In the genomic region with DNA sequence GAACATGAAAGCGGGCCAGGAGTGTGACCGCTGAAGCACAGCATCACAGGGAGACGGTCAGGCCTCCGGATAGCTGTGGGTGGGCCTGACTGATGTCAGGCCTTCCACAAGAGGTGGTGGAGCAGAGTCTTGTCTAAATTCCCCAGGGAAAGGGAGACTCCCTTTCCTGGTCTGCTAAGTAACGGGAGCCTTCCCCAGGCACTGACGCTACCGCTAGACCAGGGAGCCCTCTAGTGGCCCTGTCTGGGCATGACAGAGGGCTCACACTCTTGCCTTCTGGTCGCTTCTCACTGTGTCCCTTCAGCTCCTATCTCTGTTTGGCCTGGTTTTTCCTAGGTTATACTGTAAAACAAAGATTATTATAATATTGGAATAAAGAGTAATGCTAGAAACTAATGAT, we compare ENCODE assay signal across 8 cellular contexts. TPM values are rescaled to one million over a fixed set of nuclear protein-coding genes. Genes with fewer than 3 reads are reported as not detected.
A peak's percentile ranks its signal among the peaks of the same experiment; 100 is the strongest.
DNase-seq lines count a peak whose midpoint lies in the region; ATAC-seq, FAIRE-seq and TF ChIP-seq lines count a peak whose summit lies in the region.

No MANE protein-coding gene starts in this region.

- peak; percentile 36 to 64 (median 50) for TF ChIP-seq CTCF in pancreas (IDR thresholded peaks at IDR 0.05)

- peak; percentile 12 for DNase-seq in COLO829 (ENCODE audit: low spot score)
- DNase-seq in NCI-H128 (lab: John Stamatoyannopoulos, UW; ENCODE audit: unreplicated experiment): peak; percentile 34
- peak; percentile 7 to 21 for DNase-seq in activated CD4-positive, alpha-beta T cell treated with anti-CD3 and anti-CD28 coated beads, Interleukin-2, amount 50 U/mL, for 24 hours (ENCODE audit: low read depth in 1 of 2, low spot score in 1 of 2)
- peak; percentile 44 to 60 for DNase-seq in erythroblast (lab: John Stamatoyannopoulos, UW)
- DNase-seq in pancreas: peak in 4 of 6 donors; percentile 26 to 80 (median 50)
- DNase-seq in HPDE6-E6E7 (ENCODE audit: extremely low spot score): no peak
- no peak for DNase-seq in DMS79 treated with DMSO at 0.1 percent for 48 hours (lab: John Stamatoyannopoulos, UW)

- H3K27me3 ChIP-seq in pancreas: no peaks in the 10 kb centered on the region

- no peak for ATAC-seq in pancreas
- ATAC-seq in GM19351 (IDR thresholded peaks at IDR 0.05; ENCODE audit: unreplicated experiment): no peak

- H3K4me1 ChIP-seq in pancreas: no peaks in the 10 kb centered on the region

- no peaks in the 10 kb centered on the region for H3K9me3 ChIP-seq in pancreas

- intact Hi-C loops in pancreas (cut with DNase I): no loop called here

- no peak overlapping the region for H3K27ac ChIP-seq in pancreas

- TF ChIP-seq POLR2A in erythroblast (IDR thresholded peaks at IDR 0.05; ENCODE audit: low read length): no peak

- 78 to 81% methylated on average over 8 of the region's 8 CpGs for WGBS in pancreas, 2 donors

- peak overlapping the region in 1 of 4 donors; percentile 14 for H3K4me3 ChIP-seq in pancreas

- H3K36me3 ChIP-seq in pancreas: no peaks in the 10 kb centered on the region

- FAIRE-seq in pancreas (lab: Jason Lieb, UNC): no peak

RNA-seq across cellular contexts. Expression of a gene that starts 36.5 kb away (rescaled TPM):
- total RNA-seq in pancreas: under 1 TPM in 3 of 6 donors, not detected in 3; 0.06 to 0.62 (median 0.06) TPM
- not detected for polyA plus RNA-seq in pancreas

RNA-seq across cellular contexts. Expression of a gene that starts 39.6 kb away (rescaled TPM):
- total RNA-seq in pancreas: 10 to 100 TPM; 11.1 to 14.6 (median 11.7) TPM
- polyA plus RNA-seq in pancreas: 1 to 10 TPM; 4.8 to 7.4 TPM

Comparison
In these comparisons a context has a peak if more than half of its experiments do, and no peak if none do; other contexts are left out.
1. DNase-seq: peak in COLO829 (single experiment), NCI-H128 (single experiment), activated CD4-positive, alpha-beta T cell treated with anti-CD3 and anti-CD28 coated beads, Interleukin-2, amount 50 U/mL, for 24 hours (2 of 2), erythroblast (2 of 2) and pancreas (4 of 6); none in HPDE6-E6E7 (single experiment) and DMS79 treated with DMSO at 0.1 percent for 48 hours (single experiment).